ENCODE assay signal across 8 cellular contexts in genomic region chr1:116769561-116769977, GRCh38. TPM values are rescaled to one million over a fixed set of nuclear protein-coding genes. Genes with fewer than 3 reads are reported as not detected.
A peak's percentile ranks its signal among the peaks of the same experiment; 100 is the strongest.
DNase-seq lines count a peak whose midpoint lies in the region; ATAC-seq lines count a peak whose summit lies in the region.

No MANE protein-coding gene starts in this region.

- peaks cover 50 to 54% of the 10 kb centered on the region in 2 donors for H3K36me3 Mint-ChIP-seq in CD4-positive, alpha-beta memory T cell
- H3K36me3 Mint-ChIP-seq in activated CD4-positive, alpha-beta memory T cell treated with anti-CD3 and anti-CD28 coated beads for 36 hours = peaks cover 84% of the 10 kb centered on the region
- no peaks in the 10 kb centered on the region for H3K36me3 Mint-ChIP-seq in memory B cell

- no peak overlapping the region for H3K9ac ChIP-seq in Karpas-422 (ENCODE audit: low read length)

- H3K4me2 ChIP-seq in Karpas-422 (ENCODE audit: low read depth, low read length, poor library complexity, severe bottlenecking) = no peak overlapping the region

- H3K36me3 ChIP-seq in CD4-positive, alpha-beta memory T cell (ENCODE audit: insufficient read depth, low read length) = peaks cover 35% of the 10 kb centered on the region
- H3K36me3 ChIP-seq in Karpas-422 (ENCODE audit: insufficient read depth, low read length) = no peaks in the 10 kb centered on the region

- H3K4me1 Mint-ChIP-seq in CD4-positive, alpha-beta memory T cell = peaks cover 75 to 91% (median 82%) of the 10 kb centered on the region in 4 donors
- peaks cover 95% of the 10 kb centered on the region for H3K4me1 Mint-ChIP-seq in activated CD4-positive, alpha-beta memory T cell treated with anti-CD3 and anti-CD28 coated beads for 36 hours (ENCODE audit: low read depth)
- peaks cover 22% of the 10 kb centered on the region for H3K4me1 Mint-ChIP-seq in memory B cell

- no peaks in the 10 kb centered on the region for H3K9me2 ChIP-seq in Karpas-422 (replicated peaks; ENCODE audit: insufficient read depth, low read length)

- CTCF ChIA-PET in CD4-positive, alpha-beta memory T cell (lab: Charles Lee; ENCODE audit: partially characterized antibody) = interaction anchor here (0.9 to 15.3 kb wide), 18 partner anchors 8 to 290 kb away, joined by 3 to 276 read pairs (median 5); partner anchors contain the start of genes CD2 and TTF2
- CTCF ChIA-PET in activated CD4-positive, alpha-beta memory T cell treated with anti-CD3 and anti-CD28 coated beads for 36 hours (lab: Charles Lee) = interaction anchor here (0.8 to 10.8 kb wide), 20 partner anchors 8 to 291 kb away, joined by 3 to 181 read pairs (median 4); partner anchors contain the start of genes CD2 and TTF2

- peak overlapping the region; percentile 29 to 94 (median 74) for H3K4me3 Mint-ChIP-seq in CD4-positive, alpha-beta memory T cell
- peak overlapping the region; percentile 99 for H3K4me3 Mint-ChIP-seq in activated CD4-positive, alpha-beta memory T cell treated with anti-CD3 and anti-CD28 coated beads for 36 hours
- H3K4me3 Mint-ChIP-seq in memory B cell = no peak overlapping the region

- H2AFZ ChIP-seq in Karpas-422 (ENCODE audit: low read length) = no peak overlapping the region

- no peaks in the 10 kb centered on the region for H3K9me3 ChIP-seq in CD4-positive, alpha-beta memory T cell (ENCODE audit: control insufficient read depth in 1 of 2, low read length in 2 of 2)
- H3K9me3 ChIP-seq in Karpas-422 (ENCODE audit: low read length) = no peaks in the 10 kb centered on the region

- peaks cover 0 to 4% (median 0%) of the 10 kb centered on the region in 8 donors for H3K9me3 Mint-ChIP-seq in CD4-positive, alpha-beta memory T cell
- H3K9me3 Mint-ChIP-seq in activated CD4-positive, alpha-beta memory T cell treated with anti-CD3 and anti-CD28 coated beads for 36 hours = no peaks in the 10 kb centered on the region
- H3K9me3 Mint-ChIP-seq in memory B cell = no peaks in the 10 kb centered on the region

- no peaks in the 10 kb centered on the region for H3K79me2 ChIP-seq in Karpas-422 (ENCODE audit: low read length)

- H3K27ac ChIP-seq in CD4-positive, alpha-beta memory T cell (ENCODE audit: low read depth, low read length) = peak overlapping the region; percentile 88
- H3K27ac ChIP-seq in Karpas-422 (ENCODE audit: low read length) = no peak overlapping the region

- intact Hi-C loops in CD4-positive, alpha-beta memory T cell (cut with micrococcal nuclease) = loop anchor here (1.0 to 10.0 kb wide), 5 partner anchors 15 to 395 kb away; partner anchors contain the start of genes ATP1A1 and CD2
- intact Hi-C loops in activated CD4-positive, alpha-beta memory T cell treated with anti-CD3 and anti-CD28 coated beads for 36 hours (cut with micrococcal nuclease) = loop anchor here (1.0 to 10.0 kb wide), 10 partner anchors 15 to 595 kb away; partner anchors contain the start of genes CD2, MAN1A2 and TTF2

- no peaks in the 10 kb centered on the region for H3K27me3 Mint-ChIP-seq in CD4-positive, alpha-beta memory T cell
- peaks cover 2% of the 10 kb centered on the region for H3K27me3 Mint-ChIP-seq in activated CD4-positive, alpha-beta memory T cell treated with anti-CD3 and anti-CD28 coated beads for 36 hours
- peaks cover 1% of the 10 kb centered on the region for H3K27me3 Mint-ChIP-seq in memory B cell

- peak overlapping the region; percentile 97 to 99 (median 98) for H3K27ac Mint-ChIP-seq in CD4-positive, alpha-beta memory T cell
- peak overlapping the region; percentile 99 for H3K27ac Mint-ChIP-seq in activated CD4-positive, alpha-beta memory T cell treated with anti-CD3 and anti-CD28 coated beads for 36 hours
- peak overlapping the region; percentile 17 for H3K27ac Mint-ChIP-seq in memory B cell

- peak; percentile 87 for ATAC-seq in GM19468 (IDR thresholded peaks at IDR 0.05; ENCODE audit: extremely low read depth, unreplicated experiment)
- peak; percentile 59 for ATAC-seq in HG03575 (IDR thresholded peaks at IDR 0.05; ENCODE audit: extremely low read depth, insufficient number of reproducible peaks, low FRiP score, unreplicated experiment)
- peak; percentile 27 for ATAC-seq in memory B cell (ENCODE audit: low read depth)

- H3K4me1 ChIP-seq in CD4-positive, alpha-beta memory T cell (ENCODE audit: insufficient read depth, low read length) = peaks cover 87% of the 10 kb centered on the region
- H3K4me1 ChIP-seq in Karpas-422 (ENCODE audit: low read length) = no peaks in the 10 kb centered on the region

- peak; percentile 85 to 94 (median 89) for DNase-seq in CD4-positive, alpha-beta memory T cell
- peak; percentile 85 for DNase-seq in activated CD4-positive, alpha-beta memory T cell treated with anti-CD3 and anti-CD28 coated beads for 36 hours
- DNase-seq in memory B cell (ENCODE audit: low spot score in 2 of 2) = no peak
- DNase-seq in NCI-H510A treated with DMSO at 0.1 percent for 48 hours (lab: John Stamatoyannopoulos, UW) = no peak
- no peak for DNase-seq in Karpas-422
- DNase-seq in hepatic stellate cell (ENCODE audit: low spot score) = no peak

- H3K4me3 ChIP-seq in CD4-positive, alpha-beta memory T cell (ENCODE audit: low read length in 2 of 2) = peak overlapping the region in 1 of 2 donors; percentile 24
- H3K4me3 ChIP-seq in Karpas-422 (ENCODE audit: low read length) = no peak overlapping the region

- H4K20me1 ChIP-seq in Karpas-422 (ENCODE audit: insufficient read depth, low read depth, low read length) = no peaks in the 10 kb centered on the region

- no peaks in the 10 kb centered on the region for H3K27me3 ChIP-seq in CD4-positive, alpha-beta memory T cell (ENCODE audit: insufficient read depth, low read length)
- no peaks in the 10 kb centered on the region for H3K27me3 ChIP-seq in Karpas-422 (ENCODE audit: low read length)

- POLR2A ChIA-PET in CD4-positive, alpha-beta memory T cell (lab: Charles Lee; ENCODE audit: partially characterized antibody) = interaction anchor here (0.6 to 33.0 kb wide), 20 partner anchors 9 to 869 kb away, joined by 3 to 1832 read pairs (median 8); partner anchors contain the start of genes CD2 and TTF2
- POLR2A ChIA-PET in activated CD4-positive, alpha-beta memory T cell treated with anti-CD3 and anti-CD28 coated beads for 36 hours (lab: Charles Lee) = interaction anchor here (0.8 to 19.5 kb wide), 14 partner anchors 9 to 293 kb away, joined by 3 to 1099 read pairs (median 22); partner anchors contain the start of genes CD2 and TTF2

RNA-seq across cellular contexts. Expression of gene CD2, which starts 15.3 kb away (rescaled TPM):
- total RNA-seq in CD4-positive, alpha-beta memory T cell = 100 to 1,000 TPM; 305 to 316 TPM
- 100 to 1,000 TPM; 409 to 471 TPM for polyA plus RNA-seq in CD4-positive, alpha-beta memory T cell
- 100 to 1,000 TPM; 335 to 355 TPM for total RNA-seq in activated CD4-positive, alpha-beta memory T cell treated with anti-CD3 and anti-CD28 coated beads for 36 hours
- total RNA-seq in Karpas-422 (2014; rRNA removed; shearing (Covaris generic); ENCODE audit: low replicate concordance) = not detected in 2 replicates

Comparison
In these comparisons a context has a peak if more than half of its experiments do, and no peak if none do; other contexts are left out.
1. DNase-seq: peak in CD4-positive, alpha-beta memory T cell (5 of 5) and activated CD4-positive, alpha-beta memory T cell treated with anti-CD3 and anti-CD28 coated beads for 36 hours (single experiment); none in memory B cell (0 of 2), NCI-H510A treated with DMSO at 0.1 percent for 48 hours (single experiment), Karpas-422 (single experiment) and hepatic stellate cell (single experiment).
2. H3K27ac Mint-ChIP-seq: peak in every context shown above with its lines; median percentile 99 in activated CD4-positive, alpha-beta memory T cell treated with anti-CD3 and anti-CD28 coated beads for 36 hours; 98 in CD4-positive, alpha-beta memory T cell; 17 in memory B cell.
3. ATAC-seq: peak in every context shown above with its lines; median percentile 87 in GM19468; 59 in HG03575; 27 in memory B cell.
4. RNA of gene CD2, which starts 15.3 kb away (total RNA-seq): 335 to 355 TPM in activated CD4-positive, alpha-beta memory T cell treated with anti-CD3 and anti-CD28 coated beads for 36 hours and 305 to 316 TPM in CD4-positive, alpha-beta memory T cell; not detected in Karpas-422; every median in the first group is over 100 times any median in the second.